In genomic region chr18:41714872-41715271, GRCh38 we compare ENCODE assay signal across 23 cellular contexts.
"Had no signal": no experiment of that assay in that cellular context is flagged by ENCODE, and none has a peak within 500 bp of the region (broad histone marks: within the 10 kb centered on the region; RNA-seq: fewer than 3 reads in every experiment).

No MANE protein-coding gene starts in this region.

- H3K27me3 ChIP-seq: left lung, neutrophil, pancreas, right lobe of liver, suprapubic skin, transverse colon, uterus had no signal

- DNase-seq: activated CD4-positive, alpha-beta T cell treated with anti-CD3 and anti-CD28 coated beads, Interleukin-2, amount 10 ng/mL, durations not matched to agents 7 days and 5 days; activated CD8-positive, alpha-beta T cell treated with anti-CD3 and anti-CD28 coated beads, Interleukin-2, amount 10 ng/mL, durations not matched to agents 7 days and 5 days; activated naive CD4-positive, alpha-beta T cell treated with Interleukin-2 at 50 U/mL for 16 hours; activated T-cell treated with anti-CD3 and anti-CD28 coated beads, Interleukin-2, amount 50 U/mL, for 24 hours; caudate nucleus; erythroblast; head of caudate nucleus; kidney; left lung; naive thymus-derived CD4-positive, alpha-beta T cell; pancreas; right lobe of liver; small intestine; stimulated activated CD4-positive, alpha-beta T cell treated with anti-CD3 and anti-CD28 coated beads, Interleukin-15, amount 100 ng/mL, for 24 hours; stimulated activated CD4-positive, alpha-beta T cell treated with anti-CD3 and anti-CD28 coated beads, Interleukin-2, amount 100 ng/mL, for 48 hours; transverse colon; uterus had no signal

- H3K9me3 Mint-ChIP-seq: activated CD4-positive, alpha-beta T cell treated with anti-CD3 and anti-CD28 coated beads, Interleukin-2, amount 10 ng/mL, durations not matched to agents 7 days and 5 days; activated T-cell treated with anti-CD3 and anti-CD28 coated beads, Interleukin-2, amount 50 U/mL, for 24 hours; activated T-helper 2 cell treated with anti-CD3 and anti-CD28 coated beads, Interferon-gamma antibody, Interleukin-2, Interleukin-4, amounts not matched to agents 10 μg/mL and 5 μg/mL and 100 μg/mL, durations not matched to agents 14 hours and 24 hours and 36 hours; brain had no signal

- ATAC-seq: activated CD4-positive, CD25-positive, alpha-beta regulatory T cell treated with anti-CD3 and anti-CD28 coated beads, Interleukin-2, amount 50 U/mL, for 24 hours; activated CD8-positive, alpha-beta T cell treated with anti-CD3 and anti-CD28 coated beads, Interleukin-2, amount 10 ng/mL, durations not matched to agents 7 days and 5 days; left lung; naive thymus-derived CD4-positive, alpha-beta T cell; pancreas; right lobe of liver had no signal

- H3K27ac Mint-ChIP-seq: activated CD4-positive, alpha-beta T cell treated with anti-CD3 and anti-CD28 coated beads, Interleukin-2, amount 10 ng/mL, durations not matched to agents 7 days and 5 days; activated CD8-positive, alpha-beta T cell treated with anti-CD3 and anti-CD28 coated beads, Interleukin-2, amount 10 ng/mL, durations not matched to agents 7 days and 5 days; activated T-cell treated with anti-CD3 and anti-CD28 coated beads, Interleukin-2, amount 50 U/mL, for 24 hours; activated T-helper 2 cell treated with anti-CD3 and anti-CD28 coated beads, Interferon-gamma antibody, Interleukin-2, Interleukin-4, amounts not matched to agents 10 μg/mL and 5 μg/mL and 100 μg/mL, durations not matched to agents 14 hours and 24 hours and 36 hours; naive thymus-derived CD4-positive, alpha-beta T cell; stimulated activated naive CD8-positive, alpha-beta T cell treated with anti-CD3 and anti-CD28 coated beads, Interleukin-15, Interleukin-2, amounts not matched to agents 100 ng/mL and 50 ng/mL, for 24 hours had no signal

- H3K27ac ChIP-seq: left lung, neutrophil, pancreas, right lobe of liver, suprapubic skin, transverse colon, uterus had no signal

- H3K4me1 ChIP-seq: left lung, pancreas, right lobe of liver, suprapubic skin, transverse colon, uterus had no signal

- H3K36me3 ChIP-seq: left lung, neutrophil, pancreas, right lobe of liver, suprapubic skin, transverse colon, uterus had no signal

- H3K4me3 Mint-ChIP-seq: activated CD4-positive, alpha-beta T cell treated with anti-CD3 and anti-CD28 coated beads, Interleukin-2, amount 10 ng/mL, durations not matched to agents 7 days and 5 days; activated CD8-positive, alpha-beta T cell treated with anti-CD3 and anti-CD28 coated beads, Interleukin-2, amount 10 ng/mL, durations not matched to agents 7 days and 5 days; activated T-cell treated with anti-CD3 and anti-CD28 coated beads, Interleukin-2, amount 50 U/mL, for 24 hours; naive thymus-derived CD4-positive, alpha-beta T cell; stimulated activated naive CD8-positive, alpha-beta T cell treated with anti-CD3 and anti-CD28 coated beads, Interleukin-15, Interleukin-2, amounts not matched to agents 100 ng/mL and 50 ng/mL, for 24 hours had no signal

- H3K4me3 ChIP-seq: left lung, pancreas, right lobe of liver, suprapubic skin, transverse colon, uterus had no signal

- H3K4me1 Mint-ChIP-seq: activated CD4-positive, alpha-beta T cell treated with anti-CD3 and anti-CD28 coated beads, Interleukin-2, amount 10 ng/mL, durations not matched to agents 7 days and 5 days; naive thymus-derived CD4-positive, alpha-beta T cell had no signal

- H3K36me3 Mint-ChIP-seq: brain; naive thymus-derived CD4-positive, alpha-beta T cell had no signal

- H3K27me3 Mint-ChIP-seq: activated CD4-positive, alpha-beta T cell treated with anti-CD3 and anti-CD28 coated beads, Interleukin-2, amount 10 ng/mL, durations not matched to agents 7 days and 5 days; activated T-cell treated with anti-CD3 and anti-CD28 coated beads, Interleukin-2, amount 50 U/mL, for 24 hours; brain; naive thymus-derived CD4-positive, alpha-beta T cell; stimulated activated naive CD8-positive, alpha-beta T cell treated with anti-CD3 and anti-CD28 coated beads, Interleukin-15, Interleukin-2, amounts not matched to agents 100 ng/mL and 50 ng/mL, for 24 hours had no signal

- H3K9me3 ChIP-seq: left lung, neutrophil, pancreas, right lobe of liver, suprapubic skin, transverse colon, uterus had no signal
